8 cellular contexts compared by ENCODE assay signal in genomic region chr4:30720021-30720655, GRCh38. TPM values are rescaled to one million over a fixed set of nuclear protein-coding genes. Genes with fewer than 3 reads are reported as not detected.
A peak's percentile ranks its signal among the peaks of the same experiment; 100 is the strongest.
DNase-seq lines count a peak whose midpoint lies in the region; FAIRE-seq and TF ChIP-seq lines count a peak whose summit lies in the region.

Gene PCDH7 (plus strand): TSS chr4:30720369. CDS start chr4:30721423, 1,054 bp downstream.

- no peaks in the 10 kb centered on the region for H3K4me1 ChIP-seq in muscle layer of colon (ENCODE audit: insufficient read depth, low read length)

- FAIRE-seq in H54 (lab: Jason Lieb, UNC), result no peak

- H3K9ac ChIP-seq in muscle layer of colon (ENCODE audit: low read length), result peak within 1 kb of the TSS; percentile 54

- DNase-seq in AG09309 (ENCODE audit: low read depth) (no peak), H54 (ENCODE audit: insufficient read length, low spot score) (no peak), T1000 (lab: John Stamatoyannopoulos, UW) (peak; percentile 59), fibroblast of mammary gland (ENCODE audit: low read depth) (peak; percentile 62), ureter (ENCODE audit: low spot score) (no peak), NCI-H1048 (lab: John Stamatoyannopoulos, UW) (no peak)
- no peak for DNase-seq in stimulated activated naive CD4-positive, alpha-beta T cell (lab: John Stamatoyannopoulos, UW)

- H3K27ac ChIP-seq in muscle layer of colon (ENCODE audit: low read depth, low read length), result peak within 1 kb of the TSS; percentile 83

- TF ChIP-seq POLR2A in H54 (IDR thresholded peaks at IDR 0.05; ENCODE audit: low read depth, low read length), result peak; percentile 62

- no peaks in the 10 kb centered on the region for H3K9me3 ChIP-seq in muscle layer of colon (ENCODE audit: low read length)

- TF ChIP-seq CTCF in AG09309 (IDR thresholded peaks at IDR 0.05; ENCODE audit: control insufficient read depth, insufficient read depth, low read depth, low read length, missing control alignments) (no peak), fibroblast of mammary gland (conservative IDR thresholded peaks at IDR 0.05; ENCODE audit: control insufficient read depth, insufficient read depth, low read depth, low read length) (no peak)

- peak within 1 kb of the TSS; percentile 95 for H3K4me3 ChIP-seq in AG09309 (ENCODE audit: control insufficient read depth, low read depth, low read length)
- H3K4me3 ChIP-seq in fibroblast of mammary gland (ENCODE audit: control insufficient read depth, low read depth, low read length), result peak within 1 kb of the TSS; percentile 62
- H3K4me3 ChIP-seq in muscle layer of colon (ENCODE audit: low read depth in 1 of 2, low read length in 2 of 2), result peak within 1 kb of the TSS; percentile 73 to 83

- no peaks in the 10 kb centered on the region for H3K36me3 ChIP-seq in muscle layer of colon (ENCODE audit: insufficient read depth, low read length)

- H3K27me3 ChIP-seq in muscle layer of colon (ENCODE audit: control insufficient read depth in 1 of 2, insufficient read depth in 2 of 2, low read length in 2 of 2), result no peaks in the 10 kb centered on the region

RNA-seq across cellular contexts. Expression of gene PCDH7, which starts in this region (rescaled TPM):
- total RNA-seq in ureter, result 18.4 TPM

Comparison
In these comparisons a context has a peak if more than half of its experiments do, and no peak if none do; other contexts are left out.
1. DNase-seq: peak in T1000 (single experiment) and fibroblast of mammary gland (single experiment); none in AG09309 (single experiment), H54 (single experiment), ureter (single experiment), stimulated activated naive CD4-positive, alpha-beta T cell (0 of 6) and NCI-H1048 (single experiment).
2. Peak in every context shown above with its lines, with median percentiles within 50 percentile points of each other: H3K4me3 ChIP-seq.